ENCODE assay signal across 9 cellular contexts in the genomic region with DNA sequence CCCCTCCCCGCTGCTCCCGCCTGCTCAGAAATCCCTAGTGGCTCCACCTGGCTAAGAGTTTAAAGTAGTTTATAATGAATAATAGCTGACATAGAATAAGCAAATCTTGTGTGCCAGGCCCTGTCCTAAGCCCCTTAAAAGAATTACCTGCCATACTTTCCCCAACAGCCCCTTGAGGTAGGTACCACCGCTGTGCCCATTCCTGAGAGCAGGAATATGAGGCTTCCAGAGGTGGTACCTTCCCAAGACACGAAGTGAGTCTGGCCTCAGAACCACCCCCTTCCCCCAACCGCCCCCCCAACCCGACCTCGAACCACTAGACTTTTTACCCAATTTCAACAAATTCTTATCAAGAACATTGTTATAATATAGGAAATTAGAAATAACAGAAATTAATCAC. TPM values are rescaled to one million over a fixed set of nuclear protein-coding genes. Genes with fewer than 3 reads are reported as not detected.
DNase-seq lines count a peak whose midpoint lies in the region; ATAC-seq lines count a peak whose summit lies in the region.
"Had no signal": no experiment of that assay in that cellular context is flagged by ENCODE, and none has a peak within 500 bp of the region (broad histone marks: within the 10 kb centered on the region; RNA-seq: fewer than 3 reads in every experiment).

No MANE protein-coding gene starts in this region.

- peak overlapping the region; percentile 78; the same call in 1 of the 2 replicates for H3K4me3 ChIP-seq in iPS-18c (ENCODE audit: insufficient read depth, low read depth, low read length)

- CTCF ChIA-PET in activated CD4-positive, alpha-beta memory T cell treated with anti-CD3 and anti-CD28 coated beads for 36 hours (lab: Charles Lee) = interaction anchor here (1.7 to 2.6 kb wide), 3 partner anchors 22 to 67 kb away, joined by 6 to 14 read pairs (median 10); a partner anchor contains a TSS

- H3K9me3 ChIP-seq in iPS-18c (ENCODE audit: control insufficient read depth, insufficient read depth, low read length) = no peaks in the 10 kb centered on the region

- H3K4me3 Mint-ChIP-seq in activated CD4-positive, alpha-beta memory T cell treated with anti-CD3 and anti-CD28 coated beads for 36 hours = peak overlapping the region; percentile 76
- peak overlapping the region; percentile 97 for H3K4me3 Mint-ChIP-seq in stimulated activated memory B cell treated with anti-CD40 and anti-IgM and Interleukin-4, amounts not matched to agents 10 μg/mL and 1 μg/mL and 100 μg/mL, for 72 hours

- peaks cover 6% of the 10 kb centered on the region for H3K27me3 Mint-ChIP-seq in activated CD4-positive, alpha-beta memory T cell treated with anti-CD3 and anti-CD28 coated beads for 36 hours
- H3K27me3 Mint-ChIP-seq in stimulated activated memory B cell treated with anti-CD40 and anti-IgM and Interleukin-4, amounts not matched to agents 10 μg/mL and 1 μg/mL and 100 μg/mL, for 72 hours = no peaks in the 10 kb centered on the region

- POLR2A ChIA-PET in activated CD4-positive, alpha-beta memory T cell treated with anti-CD3 and anti-CD28 coated beads for 36 hours (lab: Charles Lee) = no interaction called here

- DNase-seq in NCI-H82 (lab: John Stamatoyannopoulos, UW) = peak; percentile 36
- no peak for DNase-seq in NCI-H82 treated with DMSO at 0.1 percent for 48 hours (lab: John Stamatoyannopoulos, UW; ENCODE audit: unreplicated experiment)
- DNase-seq in activated CD4-positive, alpha-beta memory T cell treated with anti-CD3 and anti-CD28 coated beads for 36 hours = no peak
- no peak for DNase-seq in COLO829 (ENCODE audit: low spot score)

- H3K4me1 Mint-ChIP-seq in activated CD4-positive, alpha-beta memory T cell treated with anti-CD3 and anti-CD28 coated beads for 36 hours (ENCODE audit: low read depth) = peaks cover 8% of the 10 kb centered on the region
- H3K4me1 Mint-ChIP-seq in stimulated activated memory B cell treated with anti-CD40 and anti-IgM and Interleukin-4, amounts not matched to agents 10 μg/mL and 1 μg/mL and 100 μg/mL, for 72 hours = peaks cover 59% of the 10 kb centered on the region

- H3K9me3 Mint-ChIP-seq in activated CD4-positive, alpha-beta memory T cell treated with anti-CD3 and anti-CD28 coated beads for 36 hours = no peaks in the 10 kb centered on the region
- no peaks in the 10 kb centered on the region for H3K9me3 Mint-ChIP-seq in stimulated activated memory B cell treated with anti-CD40 and anti-IgM and Interleukin-4, amounts not matched to agents 10 μg/mL and 1 μg/mL and 100 μg/mL, for 72 hours

- no peaks in the 10 kb centered on the region for H3K36me3 Mint-ChIP-seq in activated CD4-positive, alpha-beta memory T cell treated with anti-CD3 and anti-CD28 coated beads for 36 hours
- H3K36me3 Mint-ChIP-seq in stimulated activated memory B cell treated with anti-CD40 and anti-IgM and Interleukin-4, amounts not matched to agents 10 μg/mL and 1 μg/mL and 100 μg/mL, for 72 hours = peaks cover 4% of the 10 kb centered on the region

- no peak overlapping the region for H3K27ac Mint-ChIP-seq in activated CD4-positive, alpha-beta memory T cell treated with anti-CD3 and anti-CD28 coated beads for 36 hours
- H3K27ac Mint-ChIP-seq in stimulated activated memory B cell treated with anti-CD40 and anti-IgM and Interleukin-4, amounts not matched to agents 10 μg/mL and 1 μg/mL and 100 μg/mL, for 72 hours = peak overlapping the region; percentile 87

- no peak for ATAC-seq in stimulated activated memory B cell treated with anti-CD40 and anti-IgM and Interleukin-4, amounts not matched to agents 10 μg/mL and 1 μg/mL and 100 μg/mL, for 72 hours
- no peak for ATAC-seq in HG02938 (IDR thresholded peaks at IDR 0.05; ENCODE audit: unreplicated experiment)
- ATAC-seq in GM18520 (IDR thresholded peaks at IDR 0.05; ENCODE audit: unreplicated experiment) = no peak

- intact Hi-C loops in activated CD4-positive, alpha-beta memory T cell treated with anti-CD3 and anti-CD28 coated beads for 36 hours (cut with micrococcal nuclease) = no loop called here

RNA-seq across cellular contexts. Expression of a gene that starts 1.2 kb away (rescaled TPM):
- total RNA-seq in activated CD4-positive, alpha-beta memory T cell treated with anti-CD3 and anti-CD28 coated beads for 36 hours = 1 to 10 TPM; 3.9 to 4.1 TPM

RNA-seq across cellular contexts. Expression of a gene that starts 28.1 kb away (rescaled TPM):
- not detected for total RNA-seq in activated CD4-positive, alpha-beta memory T cell treated with anti-CD3 and anti-CD28 coated beads for 36 hours
- total RNA-seq: T-helper 1 cell treated with Interleukin-12 subunit alpha and Interleukin-12 subunit beta and Interleukin-4 antibody, amounts not matched to agents 30 ng/mL and 1 ng/mL, for 36 hours had no signal
